10 cellular contexts compared by ENCODE assay signal in the genomic region with DNA sequence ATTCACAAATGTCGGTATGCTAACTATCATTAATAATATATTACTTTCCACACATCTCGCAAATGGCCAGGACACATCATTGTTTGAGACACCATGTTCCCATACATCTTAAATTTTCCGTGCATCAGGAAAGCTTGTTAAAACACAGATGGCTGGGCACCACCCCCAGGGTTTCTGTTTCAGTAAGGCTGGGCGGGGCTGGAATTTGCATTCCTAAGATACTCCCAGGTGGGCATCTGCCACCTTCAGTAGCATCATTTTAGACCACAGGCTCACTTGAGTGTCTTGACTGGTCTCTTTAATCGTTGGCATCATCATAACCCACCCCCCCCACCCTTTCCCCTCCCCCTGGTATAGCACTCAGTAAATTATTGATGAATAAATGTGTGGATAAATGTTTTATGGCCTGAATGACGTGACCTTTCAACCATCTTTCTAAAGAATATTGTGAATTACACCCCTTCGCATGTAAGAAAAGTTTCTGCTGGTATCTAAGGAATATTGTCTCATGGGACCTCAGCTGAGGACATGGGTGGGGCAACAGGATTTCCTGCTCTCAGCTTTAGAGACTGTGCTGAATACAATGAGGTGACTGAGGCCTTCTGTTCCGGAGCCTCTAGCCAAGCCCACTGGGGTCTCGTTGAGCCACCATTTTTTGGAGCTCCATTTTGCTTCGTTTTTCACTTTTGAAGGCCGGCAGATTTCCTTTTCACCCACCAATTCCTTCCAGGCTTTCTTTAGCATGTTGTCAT.
DNase-seq lines count a peak whose midpoint lies in the region; ATAC-seq and TF ChIP-seq lines count a peak whose summit lies in the region.
"Had no signal": no experiment of that assay in that cellular context is flagged by ENCODE, and none has a peak within 500 bp of the region (broad histone marks: within the 10 kb centered on the region; RNA-seq: fewer than 3 reads in every experiment).

No MANE protein-coding gene starts in this region.

- DNase-seq in breast epithelium (ENCODE audit: low spot score in 2 of 2): no peak
- no peak for DNase-seq in mammary epithelial cell
- DNase-seq in endodermal cell: peak; percentile 19
- peak in 1 of 9 donors; percentile 17 for DNase-seq in naive thymus-derived CD4-positive, alpha-beta T cell
- DNase-seq in uterus: peak in 1 of 2 donors; percentile 54
- no peak for DNase-seq in stimulated activated CD4-positive, alpha-beta T cell treated with anti-CD3 and anti-CD28 coated beads, Interleukin-2, amount 100 ng/mL, for 24 hours
- no peak for DNase-seq in NCI-H510A (lab: John Stamatoyannopoulos, UW)
- DNase-seq: activated CD4-positive, alpha-beta T cell treated with anti-CD3 and anti-CD28 coated beads, Interleukin-2, amount 50 U/mL, for 4 hours; NCI-H2171 had no signal

- WGBS in mammary epithelial cell (ENCODE audit: low coverage, missing lambda C conversion rate): 87% methylated on average over 9 of the region's 11 CpGs
- WGBS in endodermal cell (ENCODE audit: insufficient coverage in 1 of 2, insufficient read length in 1 of 2), 2 experiments: 91 to 95% methylated on average over 8 to 11 of the region's 11 CpGs

- CTCF ChIA-PET in mammary epithelial cell (lab: Charles Lee; ENCODE audit: low non-redundant PET): no interaction called here
- CTCF ChIA-PET in naive thymus-derived CD4-positive, alpha-beta T cell (lab: Charles Lee): no interaction called here

- no peak for ATAC-seq in naive thymus-derived CD4-positive, alpha-beta T cell
- ATAC-seq in GM18868 (IDR thresholded peaks at IDR 0.05; ENCODE audit: unreplicated experiment): no peak

- no peak overlapping the region for H3K9ac ChIP-seq in mammary epithelial cell (ENCODE audit: insufficient read depth, low read length)
- H3K9ac ChIP-seq in endodermal cell (ENCODE audit: extremely low read depth, low read length, poor library complexity, severe bottlenecking): no peak overlapping the region

- H3K9me3 Mint-ChIP-seq in endodermal cell: no peaks in the 10 kb centered on the region
- peaks cover 0 to 25% (median 10%) of the 10 kb centered on the region in 11 donors for H3K9me3 Mint-ChIP-seq in naive thymus-derived CD4-positive, alpha-beta T cell

- no peaks in the 10 kb centered on the region for H3K27me3 ChIP-seq in breast epithelium
- no peaks in the 10 kb centered on the region for H3K27me3 ChIP-seq in mammary epithelial cell (ENCODE audit: insufficient read depth, low read length)
- H3K27me3 ChIP-seq in endodermal cell (ENCODE audit: control insufficient read depth, insufficient read depth, low read length, poor library complexity, severe bottlenecking): no peaks in the 10 kb centered on the region
- H3K27me3 ChIP-seq in naive thymus-derived CD4-positive, alpha-beta T cell (ENCODE audit: control insufficient read depth in 2 of 2, insufficient read depth in 2 of 2, low read length in 2 of 2): no peaks in the 10 kb centered on the region
- no peaks in the 10 kb centered on the region for H3K27me3 ChIP-seq in uterus

- H3K4me2 ChIP-seq in mammary epithelial cell (ENCODE audit: insufficient read depth, low read depth, low read length): no peak overlapping the region

- no peak for TF ChIP-seq CTCF in breast epithelium (IDR thresholded peaks at IDR 0.05)
- no peak for TF ChIP-seq CTCF in mammary epithelial cell (conservative IDR thresholded peaks at IDR 0.05 in 1 of 2, IDR thresholded peaks at IDR 0.05 in 1 of 2; ENCODE audit: extremely low read depth in 1 of 2, insufficient read depth in 1 of 2, low read depth in 1 of 2, low read length in 2 of 2)
- no peak for TF ChIP-seq CTCF in endodermal cell (conservative IDR thresholded peaks at IDR 0.05)
- TF ChIP-seq CTCF in uterus (IDR thresholded peaks at IDR 0.05): no peak

- H3K9me3 ChIP-seq in breast epithelium (no peaks in the 10 kb centered on the region), mammary epithelial cell (replicated peaks; ENCODE audit: insufficient read depth, low read length) (no peaks in the 10 kb centered on the region), endodermal cell (ENCODE audit: control insufficient read depth, low read length) (no peaks in the 10 kb centered on the region), uterus (no peaks in the 10 kb centered on the region)
- H3K9me3 ChIP-seq in naive thymus-derived CD4-positive, alpha-beta T cell (ENCODE audit: control insufficient read depth in 2 of 3, low read length in 3 of 3): no peaks in the 10 kb centered on the region

- no peaks in the 10 kb centered on the region for H3K36me3 Mint-ChIP-seq in endodermal cell (ENCODE audit: low read depth)
- H3K36me3 Mint-ChIP-seq in naive thymus-derived CD4-positive, alpha-beta T cell: peaks cover 31 to 68% (median 61%) of the 10 kb centered on the region in 5 donors

- H3K79me2 ChIP-seq in mammary epithelial cell (ENCODE audit: insufficient read depth, low read length): no peaks in the 10 kb centered on the region

- POLR2A ChIA-PET in naive thymus-derived CD4-positive, alpha-beta T cell (lab: Charles Lee): interaction anchor here (1.1 kb wide), 1 partner anchor 26 kb away, joined by 4 read pairs; no protein-coding TSS in a partner anchor

- BruUV-seq in mammary epithelial cell (replicated peaks; lab: Mats Ljungman, UMichigan): no TSS peak

- H3K4me3 ChIP-seq in breast epithelium (no peak overlapping the region), mammary epithelial cell (replicated peaks in 1 of 3; ENCODE audit: insufficient read depth in 1 of 3, low read depth in 2 of 3, low read length in 3 of 3) (no peak overlapping the region), endodermal cell (ENCODE audit: low read length) (no peak overlapping the region), uterus (no peak overlapping the region)
- no peak overlapping the region for H3K4me3 ChIP-seq in naive thymus-derived CD4-positive, alpha-beta T cell (ENCODE audit: low read length)

- H3K4me1 ChIP-seq in breast epithelium (peaks cover 0 to 12% of the 10 kb centered on the region in 2 donors), mammary epithelial cell (ENCODE audit: insufficient read depth, low read length) (peaks cover 22% of the 10 kb centered on the region), endodermal cell (ENCODE audit: control insufficient read depth, insufficient read depth, low read length) (no peaks in the 10 kb centered on the region), uterus (peaks cover 0 to 5% of the 10 kb centered on the region in 2 donors)
- peaks cover 20 to 31% of the 10 kb centered on the region in 2 donors for H3K4me1 ChIP-seq in naive thymus-derived CD4-positive, alpha-beta T cell (ENCODE audit: control insufficient read depth in 2 of 2, insufficient read depth in 2 of 2, low read length in 2 of 2)

- H3K4me1 Mint-ChIP-seq in endodermal cell: no peaks in the 10 kb centered on the region
- peaks cover 56 to 95% (median 85%) of the 10 kb centered on the region in 7 donors for H3K4me1 Mint-ChIP-seq in naive thymus-derived CD4-positive, alpha-beta T cell

- intact Hi-C loops in breast epithelium (cut with DNase I; ENCODE audit: low total_unique reads) (no loop called here), mammary epithelial cell (cut with micrococcal nuclease) (no loop called here), uterus (cut with DNase I; ENCODE audit: low total_unique reads) (no loop called here)
- intact Hi-C loops in naive thymus-derived CD4-positive, alpha-beta T cell (cut with micrococcal nuclease): no loop called here

- dilution Hi-C loops in mammary epithelial cell (cut with HindIII; ENCODE audit: low sequenced_read_pairs): no loop called here

- in situ Hi-C loops in mammary epithelial cell (cut with MboI; ENCODE audit: low sequenced_read_pairs in 2 of 2): no loop called here

- peaks cover 6% of the 10 kb centered on the region for H3K27me3 Mint-ChIP-seq in endodermal cell (ENCODE audit: insufficient read depth)
- no peaks in the 10 kb centered on the region for H3K27me3 Mint-ChIP-seq in naive thymus-derived CD4-positive, alpha-beta T cell

- peak overlapping the region; percentile 72 to 84 for H3K27ac ChIP-seq in breast epithelium
- H3K27ac ChIP-seq in mammary epithelial cell (ENCODE audit: insufficient read depth, low read depth, low read length): no peak overlapping the region
- no peak overlapping the region for H3K27ac ChIP-seq in endodermal cell (ENCODE audit: low read depth, low read length)
- H3K27ac ChIP-seq in naive thymus-derived CD4-positive, alpha-beta T cell (ENCODE audit: low read depth, low read length): no peak overlapping the region
- peak overlapping the region; percentile 68 to 84 for H3K27ac ChIP-seq in uterus

- no peak overlapping the region for H2AFZ ChIP-seq in mammary epithelial cell (ENCODE audit: low read depth, low read length)

- H3K36me3 ChIP-seq in breast epithelium (no peaks in the 10 kb centered on the region), mammary epithelial cell (ENCODE audit: insufficient read depth, low read length) (no peaks in the 10 kb centered on the region), endodermal cell (ENCODE audit: control insufficient read depth, insufficient read depth, low read length) (no peaks in the 10 kb centered on the region), uterus (no peaks in the 10 kb centered on the region)
- H3K36me3 ChIP-seq in naive thymus-derived CD4-positive, alpha-beta T cell (ENCODE audit: control insufficient read depth in 2 of 3, insufficient read depth in 3 of 3, low read length in 3 of 3): peaks cover 0 to 23% (median 5%) of the 10 kb centered on the region in 3 experiments

- H3K4me3 Mint-ChIP-seq in endodermal cell: no peak overlapping the region
- H3K4me3 Mint-ChIP-seq in naive thymus-derived CD4-positive, alpha-beta T cell: peak overlapping the region; percentile 30 to 78 (median 73)

- no peak overlapping the region for H3K27ac Mint-ChIP-seq in endodermal cell
- peak overlapping the region; percentile 3 to 86 (median 73) for H3K27ac Mint-ChIP-seq in naive thymus-derived CD4-positive, alpha-beta T cell

- H4K20me1 ChIP-seq in mammary epithelial cell (ENCODE audit: insufficient read depth, low read length): no peaks in the 10 kb centered on the region

- TF ChIP-seq POLR2A in breast epithelium (IDR thresholded peaks at IDR 0.05) (no peak), uterus (IDR thresholded peaks at IDR 0.05) (no peak)

Comparison
In these comparisons a context has a peak if more than half of its experiments do, and no peak if none do; other contexts are left out.
1. H3K27ac ChIP-seq: peak in breast epithelium (2 of 2) and uterus (2 of 2); none in mammary epithelial cell (single experiment), endodermal cell (single experiment) and naive thymus-derived CD4-positive, alpha-beta T cell (single experiment).